9 cellular contexts compared by ENCODE assay signal in genomic region chr2:219844756-219845155, GRCh38.
DNase-seq lines count a peak whose midpoint lies in the region; ATAC-seq and TF ChIP-seq lines count a peak whose summit lies in the region.
"Had no signal": no experiment of that assay in that cellular context is flagged by ENCODE, and none has a peak within 500 bp of the region (broad histone marks: within the 10 kb centered on the region; RNA-seq: fewer than 3 reads in every experiment).

No MANE protein-coding gene starts in this region.

- H3K27me3 Mint-ChIP-seq in CD8-positive, alpha-beta T cell (ENCODE audit: low read depth): peaks cover 13% of the 10 kb centered on the region

- CTCF ChIA-PET in CD8-positive, alpha-beta T cell (lab: Charles Lee): no interaction called here

- no peak overlapping the region for H3K4me3 Mint-ChIP-seq in CD8-positive, alpha-beta T cell

- no peaks in the 10 kb centered on the region for H3K9me3 ChIP-seq in CD8-positive, alpha-beta T cell (ENCODE audit: low read length)

- no peaks in the 10 kb centered on the region for H3K9me3 Mint-ChIP-seq in CD8-positive, alpha-beta T cell

- H3K4me1 Mint-ChIP-seq in CD8-positive, alpha-beta T cell (ENCODE audit: low read depth): no peaks in the 10 kb centered on the region

- no peak for TF ChIP-seq CTCF in GM12864 (IDR thresholded peaks at IDR 0.05; ENCODE audit: low read depth, low read length, missing control alignments)
- TF ChIP-seq CTCF in CD8-positive, alpha-beta T cell (IDR thresholded peaks at IDR 0.05): no peak
- no peak for TF ChIP-seq CTCF in coronary artery (IDR thresholded peaks at IDR 0.05)

- no peak overlapping the region for H3K27ac ChIP-seq in CD8-positive, alpha-beta T cell (ENCODE audit: low read depth, low read length)
- H3K27ac ChIP-seq in coronary artery: no peak overlapping the region

- H3K4me3 ChIP-seq in GM12864 (ENCODE audit: low read depth, low read length) (no peak overlapping the region), coronary artery (no peak overlapping the region)
- no peak overlapping the region for H3K4me3 ChIP-seq in CD8-positive, alpha-beta T cell (ENCODE audit: low read depth, low read length)

- POLR2A ChIA-PET in CD8-positive, alpha-beta T cell (lab: Charles Lee): no interaction called here

- H3K36me3 Mint-ChIP-seq in CD8-positive, alpha-beta T cell: no peaks in the 10 kb centered on the region

- intact Hi-C loops in CD8-positive, alpha-beta T cell (cut with DNase I, micrococcal nuclease): no loop called here

- H3K36me3 ChIP-seq in CD8-positive, alpha-beta T cell (ENCODE audit: insufficient read depth, low read length): no peaks in the 10 kb centered on the region

- H3K27me3 ChIP-seq in CD8-positive, alpha-beta T cell (ENCODE audit: insufficient read depth, low read length): no peaks in the 10 kb centered on the region

- no peaks in the 10 kb centered on the region for H3K4me1 ChIP-seq in CD8-positive, alpha-beta T cell (ENCODE audit: insufficient read depth, low read length)

- ATAC-seq in GM19324 (IDR thresholded peaks at IDR 0.05; ENCODE audit: low FRiP score, unreplicated experiment) (peak; percentile 92), HG02678 (IDR thresholded peaks at IDR 0.05; ENCODE audit: unreplicated experiment) (peak; percentile 90), HG03520 (IDR thresholded peaks at IDR 0.05; ENCODE audit: unreplicated experiment) (peak; percentile 83), HG02642 (IDR thresholded peaks at IDR 0.05; ENCODE audit: poor library complexity, unreplicated experiment) (no peak)
- ATAC-seq in CD8-positive, alpha-beta T cell: no peak

- DNase-seq in GM12864 (ENCODE audit: low read depth) (peak; percentile 39), coronary artery (ENCODE audit: low spot score) (no peak), NCI-H82 treated with DMSO at 0.1 percent for 48 hours (lab: John Stamatoyannopoulos, UW; ENCODE audit: unreplicated experiment) (no peak)
- DNase-seq in CD8-positive, alpha-beta T cell: no peak
- DNase-seq: NCI-H1694 had no signal

- H3K27ac Mint-ChIP-seq in CD8-positive, alpha-beta T cell: no peak overlapping the region

Comparison
In these comparisons a context has a peak if more than half of its experiments do, and no peak if none do; other contexts are left out.
1. ATAC-seq: peak in GM19324 (single experiment), HG02678 (single experiment) and HG03520 (single experiment); none in CD8-positive, alpha-beta T cell (single experiment) and HG02642 (single experiment).